24 cellular contexts compared by ENCODE assay signal in the genomic region with DNA sequence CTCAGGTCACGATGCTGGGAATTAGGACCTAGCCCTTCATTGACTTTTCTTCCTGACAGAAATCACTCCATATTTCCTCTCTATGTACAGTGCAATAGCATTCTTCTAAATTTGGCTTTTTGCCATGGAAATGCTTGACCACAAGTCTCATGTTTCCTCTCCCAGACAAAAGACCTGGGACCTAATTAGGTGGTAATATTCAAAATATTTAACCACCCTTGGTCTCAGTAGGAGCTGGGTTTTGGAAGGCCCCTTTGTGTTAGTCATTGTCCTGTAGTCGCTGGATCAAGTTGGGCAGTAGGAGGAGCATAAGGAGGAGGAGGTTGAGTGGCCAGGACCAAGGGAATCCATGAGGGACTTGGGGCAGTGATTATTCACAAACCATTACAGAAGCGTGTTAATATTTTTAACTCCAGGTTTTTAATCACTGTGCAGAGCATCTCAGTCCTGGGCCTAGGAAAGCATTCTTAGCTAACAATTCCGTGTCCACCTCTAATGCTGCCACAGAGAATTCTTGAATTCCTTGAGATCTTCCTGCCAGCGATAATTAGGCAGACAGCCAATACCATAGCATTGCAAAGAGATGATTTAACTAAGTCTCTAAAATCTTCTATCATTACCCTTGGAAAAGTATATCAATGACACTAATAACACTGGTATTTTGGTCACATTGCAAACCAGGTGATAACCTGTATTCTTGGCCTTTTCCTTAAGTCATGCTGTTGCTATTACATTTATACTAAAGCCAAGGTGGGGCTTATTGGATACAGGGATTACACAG. TPM values are rescaled to one million over a fixed set of nuclear protein-coding genes. Genes with fewer than 3 reads are reported as not detected.
DNase-seq lines count a peak whose midpoint lies in the region; ATAC-seq, FAIRE-seq and TF ChIP-seq lines count a peak whose summit lies in the region.
"Had no signal": no experiment of that assay in that cellular context is flagged by ENCODE, and none has a peak within 500 bp of the region (broad histone marks: within the 10 kb centered on the region; RNA-seq: fewer than 3 reads in every experiment).

No MANE protein-coding gene starts in this region.

- no peak overlapping the region for H3K4me3 Mint-ChIP-seq in mesothelial cell of epicardium
- H3K4me3 Mint-ChIP-seq: natural killer cell; stimulated activated naive B cell treated with anti-CD40 and anti-IgM and Interleukin-4, amounts not matched to agents 10 μg/mL and 1 μg/mL and 100 μg/mL, for 72 hours; type B pancreatic cell had no signal

- no peaks in the 10 kb centered on the region for H3F3A ChIP-seq in PC-9 (ENCODE audit: insufficient read depth, low read depth)

- CTCF ChIA-PET in PC-9 (lab: Charles Lee): interaction anchor here (0.5 kb wide), 1 partner anchor 14 kb away, joined by 3 read pairs; no protein-coding TSS in a partner anchor

- H3K36me3 ChIP-seq in PC-9 (ENCODE audit: low read depth): no peaks in the 10 kb centered on the region
- H3K36me3 ChIP-seq: adrenal gland, colonic mucosa had no signal

- FAIRE-seq in HTR-8/SVneo (lab: Jason Lieb, UNC): no peak
- FAIRE-seq: GM18507, H1 had no signal

- BruUV-seq in PC-9 (replicated peaks; lab: Mats Ljungman, UMichigan): no TSS peak

- DNase-seq in DMS53 (lab: John Stamatoyannopoulos, UW) (peak; percentile 43), DMS53 treated with DMSO at 0.1 percent for 48 hours (lab: John Stamatoyannopoulos, UW; ENCODE audit: unreplicated experiment) (no peak), PC-9 (peak; percentile 29 to 67), dermis blood vessel endothelial cell (peak; percentile 89), mesothelial cell of epicardium (ENCODE audit: low spot score in 2 of 2, unreplicated experiment in 2 of 2) (no peak), NCI-H524 treated with DMSO at 0.1 percent for 48 hours (lab: John Stamatoyannopoulos, UW) (no peak), HTR-8/SVneo (ENCODE audit: insufficient read length, low spot score) (no peak)
- DNase-seq: activated CD4-positive, alpha-beta T cell treated with anti-CD3 and anti-CD28 coated beads for 1 hour; adrenal gland; colonic mucosa; DMS79; Kasumi-1; natural killer cell; NCI-H1417 treated with DMSO at 0.1 percent for 48 hours; NCI-H2227 treated with DMSO at 0.1 percent for 48 hours; stimulated activated naive B cell treated with anti-CD40 and anti-IgM and Interleukin-4, amounts not matched to agents 10 μg/mL and 1 μg/mL and 100 μg/mL, for 72 hours; T-helper 9 cell had no signal

- H3K9me2 ChIP-seq in PC-9 (ENCODE audit: insufficient read depth): no peaks in the 10 kb centered on the region

- H3K27me3 Mint-ChIP-seq in mesothelial cell of epicardium (ENCODE audit: low read depth): no peaks in the 10 kb centered on the region
- H3K27me3 Mint-ChIP-seq: type B pancreatic cell had no signal

- H3K36me3 Mint-ChIP-seq in mesothelial cell of epicardium: no peaks in the 10 kb centered on the region
- H3K36me3 Mint-ChIP-seq: natural killer cell; stimulated activated naive B cell treated with anti-CD40 and anti-IgM and Interleukin-4, amounts not matched to agents 10 μg/mL and 1 μg/mL and 100 μg/mL, for 72 hours; type B pancreatic cell had no signal

- peak overlapping the region; percentile 62 for H3K27ac Mint-ChIP-seq in mesothelial cell of epicardium
- H3K27ac Mint-ChIP-seq: activated T-helper 2 cell treated with anti-CD3 and anti-CD28 coated beads, Interferon-gamma antibody, Interleukin-2, Interleukin-4, amounts not matched to agents 10 μg/mL and 5 μg/mL and 100 μg/mL, durations not matched to agents 14 hours and 24 hours and 36 hours; natural killer cell; stimulated activated naive B cell treated with anti-CD40 and anti-IgM and Interleukin-4, amounts not matched to agents 10 μg/mL and 1 μg/mL and 100 μg/mL, for 72 hours; type B pancreatic cell had no signal

- H2AFZ ChIP-seq in PC-9: no peak overlapping the region

- intact Hi-C loops in PC-9 (cut with micrococcal nuclease; ENCODE audit: unreplicated experiment): no loop called here

- POLR2A ChIA-PET in PC-9 (lab: Charles Lee; ENCODE audit: unreplicated experiment): interaction anchor here (0.6 kb wide), 2 partner anchors 12 to 23 kb away, joined by 3 to 8 read pairs; no protein-coding TSS in a partner anchor

- H3K4me2 ChIP-seq in PC-9: no peak overlapping the region

- H3K79me2 ChIP-seq in PC-9 (ENCODE audit: low read depth): no peaks in the 10 kb centered on the region

- ATAC-seq in HG02885 (IDR thresholded peaks at IDR 0.05; ENCODE audit: poor library complexity, unreplicated experiment): no peak
- ATAC-seq: natural killer cell; stimulated activated naive B cell treated with anti-CD40 and anti-IgM and Interleukin-4, amounts not matched to agents 10 μg/mL and 1 μg/mL and 100 μg/mL, for 72 hours had no signal

- peaks cover 18% of the 10 kb centered on the region for H3K4me1 Mint-ChIP-seq in mesothelial cell of epicardium
- H3K4me1 Mint-ChIP-seq: natural killer cell; stimulated activated naive B cell treated with anti-CD40 and anti-IgM and Interleukin-4, amounts not matched to agents 10 μg/mL and 1 μg/mL and 100 μg/mL, for 72 hours had no signal

- no peaks in the 10 kb centered on the region for H3K27me3 ChIP-seq in PC-9 (ENCODE audit: insufficient read depth, low read depth)
- H3K27me3 ChIP-seq: adrenal gland, colonic mucosa had no signal

- no peaks in the 10 kb centered on the region for H4K20me1 ChIP-seq in PC-9 (ENCODE audit: insufficient read depth)

- no peaks in the 10 kb centered on the region for H3K9me3 ChIP-seq in PC-9 (ENCODE audit: insufficient read depth, low read depth)
- H3K9me3 ChIP-seq: adrenal gland, colonic mucosa had no signal

- H3K9me3 Mint-ChIP-seq in mesothelial cell of epicardium: peaks cover 44% of the 10 kb centered on the region
- H3K9me3 Mint-ChIP-seq: activated T-helper 2 cell treated with anti-CD3 and anti-CD28 coated beads, Interferon-gamma antibody, Interleukin-2, Interleukin-4, amounts not matched to agents 10 μg/mL and 5 μg/mL and 100 μg/mL, durations not matched to agents 14 hours and 24 hours and 36 hours; natural killer cell; stimulated activated naive B cell treated with anti-CD40 and anti-IgM and Interleukin-4, amounts not matched to agents 10 μg/mL and 1 μg/mL and 100 μg/mL, for 72 hours; type B pancreatic cell had no signal

- TF ChIP-seq CTCF in PC-9 (conservative IDR thresholded peaks at IDR 0.05) (no peak), mesothelial cell of epicardium (IDR thresholded peaks at IDR 0.05; ENCODE audit: unreplicated experiment) (no peak)

- H3K4me3 ChIP-seq in PC-9: no peak overlapping the region
- H3K4me3 ChIP-seq: adrenal gland, colonic mucosa had no signal

- H3K27ac ChIP-seq in PC-9: peak overlapping the region; percentile 16; the same call in 1 of the 2 replicates
- H3K27ac ChIP-seq: 22Rv1, adrenal gland, C4-2B, colonic mucosa had no signal

- 0 out of 2 replicates have a peak, but pooled peaks cover 7% of the 10 kb centered on the region for H3K4me1 ChIP-seq in PC-9 (replicated peaks; ENCODE audit: insufficient read depth)
- H3K4me1 ChIP-seq: adrenal gland, colonic mucosa had no signal

RNA-seq across cellular contexts. Expression of a gene that starts 25.0 kb away (rescaled TPM):
- total RNA-seq in PC-9 (2021): 0.85 and 1.1 TPM in 2 replicates
- 39.0 and 47.0 TPM in 2 replicates for total RNA-seq in dermis blood vessel endothelial cell
- total RNA-seq in mesothelial cell of epicardium: 15.1 to 15.4 TPM (median 15.4 TPM) in 3 replicates
- total RNA-seq: activated T-helper 2 cell treated with anti-CD3 and anti-CD28 coated beads, Interferon-gamma antibody, Interleukin-2, Interleukin-4, amounts not matched to agents 10 μg/mL and 5 μg/mL and 100 μg/mL, durations not matched to agents 14 hours and 24 hours and 36 hours had no signal

Comparison
In these comparisons a context has a peak if more than half of its experiments do, and no peak if none do; other contexts are left out.
1. DNase-seq: peak in DMS53 (single experiment), PC-9 (2 of 2) and dermis blood vessel endothelial cell (single experiment); none in DMS53 treated with DMSO at 0.1 percent for 48 hours (single experiment), mesothelial cell of epicardium (0 of 2), NCI-H524 treated with DMSO at 0.1 percent for 48 hours (single experiment) and HTR-8/SVneo (single experiment).